Comparison of ENCODE assay signal across 8 cellular contexts in the genomic region with DNA sequence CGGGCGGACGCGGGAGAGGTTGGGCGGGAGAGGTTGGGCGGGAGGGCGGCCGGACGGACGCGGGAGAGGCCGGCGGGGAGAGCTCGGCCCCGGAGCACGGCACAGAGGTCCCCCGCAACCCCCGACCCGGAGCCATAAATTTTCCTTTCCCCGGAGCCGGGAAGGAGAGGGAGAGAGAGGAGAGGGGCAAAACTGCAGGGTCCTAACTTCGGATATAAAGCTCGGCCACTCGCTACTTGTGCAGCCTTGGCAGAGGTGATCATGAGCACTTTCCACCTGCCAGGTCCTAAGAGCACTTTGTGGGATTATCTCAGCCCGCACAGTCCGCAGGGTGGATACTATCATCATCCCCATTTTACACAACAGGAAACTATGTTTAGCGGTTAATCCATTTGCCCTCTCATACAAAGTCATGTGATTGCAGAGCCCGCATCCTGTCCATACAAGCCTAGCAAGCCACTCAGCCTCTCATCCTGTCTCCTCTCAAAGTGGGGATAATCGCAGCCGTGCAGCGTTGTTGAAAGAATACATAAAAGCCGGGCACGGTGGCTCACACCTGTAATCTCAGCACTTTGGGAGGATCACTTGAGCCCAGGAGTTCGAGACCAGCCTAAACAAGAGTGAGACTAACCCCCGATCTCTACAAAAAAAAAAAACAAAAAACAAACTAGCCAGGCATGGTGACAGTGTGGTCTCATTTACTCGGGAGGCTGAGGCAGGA. TPM values are rescaled to one million over a fixed set of nuclear protein-coding genes. Genes with fewer than 3 reads are reported as not detected.
DNase-seq lines count a peak whose midpoint lies in the region; ATAC-seq, FAIRE-seq and TF ChIP-seq lines count a peak whose summit lies in the region.
"Had no signal": no experiment of that assay in that cellular context is flagged by ENCODE, and none has a peak within 500 bp of the region (broad histone marks: within the 10 kb centered on the region; RNA-seq: fewer than 3 reads in every experiment).

No MANE protein-coding gene starts in this region.

- TF ChIP-seq CTCF in dorsolateral prefrontal cortex (IDR thresholded peaks at IDR 0.05 in 54 of 56, conservative IDR thresholded peaks at IDR 0.05 in 2 of 56; ENCODE audit: low read depth in 1 of 56, partially characterized antibody in 56 of 56) (no peak), stomach (IDR thresholded peaks at IDR 0.05) (no peak)

- H3K36me3 ChIP-seq in stomach: no peaks in the 10 kb centered on the region

- TF ChIP-seq POLR2A in GM12891 (IDR thresholded peaks at IDR 0.05; ENCODE audit: low read depth, low read length) (peak; percentile 28; the same call in 1 of the 2 replicates), stomach (IDR thresholded peaks at IDR 0.05) (no peak)

- H3K27ac ChIP-seq in dorsolateral prefrontal cortex (peak overlapping the region in 58 of 59 donors; percentile 15 to 94 (median 84)), stomach (peak overlapping the region; percentile 86 to 88 (median 87))

- WGBS in stomach, 5 donors: 13 to 24% (median 17%) methylated on average over 19 to 35 of the region's 36 CpGs

- H3K4me3 ChIP-seq in dorsolateral prefrontal cortex (peak overlapping the region; percentile 37 to 87 (median 68)), stomach (peak overlapping the region; percentile 53 to 58 (median 56))

- peaks cover 12 to 34% (median 24%) of the 10 kb centered on the region in 4 donors for H3K4me1 ChIP-seq in stomach

- no peak for TF ChIP-seq EP300 in stomach (IDR thresholded peaks at IDR 0.05)

- ATAC-seq in GM18873 (IDR thresholded peaks at IDR 0.05; ENCODE audit: low FRiP score, unreplicated experiment): no peak

- DNase-seq in GM12891 (ENCODE audit: insufficient read length, low spot score) (no peak), NCI-H2081 treated with DMSO at 0.1 percent for 48 hours (lab: John Stamatoyannopoulos, UW) (peak; percentile 57), dorsolateral prefrontal cortex (peak in 3 of 10 donors; percentile 37 to 56 (median 53)), midbrain (lab: John Stamatoyannopoulos, UW) (peak; percentile 36), stomach (peak; percentile 53)
- peak; percentile 53 for DNase-seq in activated CD4-positive, CD25-positive, alpha-beta regulatory T cell treated with anti-CD3 and anti-CD28 coated beads, Interleukin-2, amount 50 U/mL, for 72 hours

- no peaks in the 10 kb centered on the region for H3K9me3 ChIP-seq in stomach

- FAIRE-seq in GM12891 (lab: Jason Lieb, UNC): peak; percentile 48
- FAIRE-seq: islet of Langerhans had no signal

- intact Hi-C loops in dorsolateral prefrontal cortex (cut with DNase I) (loop anchor here in 1 of 2 donors (5.0 kb wide), 1 partner anchor 45 kb away; no protein-coding TSS in a partner anchor), stomach (cut with DNase I; ENCODE audit: low total_unique reads) (no loop called here)

- H3K27me3 ChIP-seq in dorsolateral prefrontal cortex (no peaks in the 10 kb centered on the region), stomach (no peaks in the 10 kb centered on the region)

TF ChIP-seq in GM12891, 5 proteins besides CTCF, POLR2A, EP300 and RAD21:
- TF ChIP-seq TAF1 (IDR thresholded peaks at IDR 0.05; ENCODE audit: low read depth, low read length) (no peak), SPI1 (IDR thresholded peaks at IDR 0.05; ENCODE audit: low read depth, low read length) (no peak), PAX5 (IDR thresholded peaks at IDR 0.05; ENCODE audit: insufficient read depth, low read length, severe bottlenecking) (no peak), POLR2AphosphoS5 (IDR thresholded peaks at IDR 0.05; ENCODE audit: low read depth, low read length) (no peak; the same call in 1 of the 2 replicates), POU2F2 (IDR thresholded peaks at IDR 0.05; ENCODE audit: low read depth, low read length) (no peak)

RNA-seq across cellular contexts. Expression of a gene that starts 0.8 kb away (rescaled TPM):
- 24.3 TPM for polyA plus RNA-seq in GM12891 (2012; ENCODE audit: low read depth, missing spikeins)
- 10 to 100 TPM; 46.2 to 97.6 (median 62.3) TPM for total RNA-seq in dorsolateral prefrontal cortex
- 10 to 100 TPM in 3 of 5 donors, 1 to 10 TPM in 2; 2.3 to 22.9 (median 14.9) TPM for total RNA-seq in stomach
- 10 to 100 TPM in 2 of 3 donors, 1 to 10 TPM in 1; 9.5 to 17.2 (median 11.5) TPM for polyA plus RNA-seq in stomach

RNA-seq across cellular contexts. Expression of a gene that starts 8.9 kb away (rescaled TPM):
- polyA plus RNA-seq in GM12891 (2012; ENCODE audit: low read depth, missing spikeins): 97.0 TPM
- total RNA-seq in dorsolateral prefrontal cortex (100 to 1,000 TPM; 111 to 220 (median 159) TPM), stomach (100 to 1,000 TPM in 2 of 5 donors, 10 to 100 TPM in 3; 30.1 to 229 (median 74.0) TPM)
- 100 to 1,000 TPM in 1 of 3 donors, 10 to 100 TPM in 2; 23.3 to 230 (median 49.7) TPM for polyA plus RNA-seq in stomach
